In genomic region chr2:5981241-5982055, GRCh38 we compare ENCODE assay signal across 10 cellular contexts.
DNase-seq lines count a peak whose midpoint lies in the region; TF ChIP-seq lines count a peak whose summit lies in the region.
"Had no signal": no experiment of that assay in that cellular context is flagged by ENCODE, and none has a peak within 500 bp of the region (broad histone marks: within the 10 kb centered on the region; RNA-seq: fewer than 3 reads in every experiment).

No MANE protein-coding gene starts in this region.

- H3K27me3 Mint-ChIP-seq in nephron progenitor cell (ENCODE audit: low read depth, poor library complexity) = peaks cover 9% of the 10 kb centered on the region

- TF ChIP-seq CTCF in choroid plexus epithelial cell (conservative IDR thresholded peaks at IDR 0.05; ENCODE audit: low read depth, low read length) (no peak), nephron progenitor cell (IDR thresholded peaks at IDR 0.05) (no peak)

- no peak overlapping the region for H3K27ac ChIP-seq in BLaER1 treated with 17β-estradiol and CSF1 and Interleukin-3, amounts not matched to agents 10 nM and 100 nM

- H3K4me2 ChIP-seq in BLaER1 treated with 17β-estradiol and CSF1 and Interleukin-3, amounts not matched to agents 10 nM and 100 nM = peak overlapping the region; percentile 49 to 77 (median 61)

- H4K20me1 ChIP-seq in BLaER1 treated with 17β-estradiol and CSF1 and Interleukin-3, amounts not matched to agents 10 nM and 100 nM = no peaks in the 10 kb centered on the region; a peak in 1 of 22 replicates

- peak; percentile 41 for DNase-seq in NCI-H187 treated with DMSO at 0.1 percent for 48 hours (lab: John Stamatoyannopoulos, UW)
- DNase-seq in choroid plexus epithelial cell (ENCODE audit: low read depth) = peak; percentile 6
- peak; percentile 56 for DNase-seq in nephron progenitor cell
- DNase-seq in GDM1 (lab: John Stamatoyannopoulos, UW) = no peak
- DNase-seq in HT-29 (ENCODE audit: low spot score) = no peak
- no peak for DNase-seq in activated gamma-delta T cell (lab: John Stamatoyannopoulos, UW)
- no peak for DNase-seq in stimulated activated CD4-positive, alpha-beta T cell treated with anti-CD3 and anti-CD28 coated beads, Interleukin-4, amount 100 ng/mL, for 1 hour
- DNase-seq: NCI-H2081 treated with DMSO at 0.1 percent for 48 hours; stimulated activated CD4-positive, alpha-beta T cell treated with anti-CD3 and anti-CD28 coated beads, Interleukin-4, amount 100 ng/mL, for 4 hours had no signal

- peak overlapping the region; percentile 98 for H3K27ac Mint-ChIP-seq in nephron progenitor cell

- H3K4me1 ChIP-seq in BLaER1 treated with 17β-estradiol and CSF1 and Interleukin-3, amounts not matched to agents 10 nM and 100 nM = peaks cover 0 to 12% (median 8%) of the 10 kb centered on the region in 10 experiments; a peak in 10 of 20 replicates

- no peaks in the 10 kb centered on the region for H3K9me3 Mint-ChIP-seq in nephron progenitor cell

- no peaks in the 10 kb centered on the region for H3K36me3 ChIP-seq in BLaER1 treated with 17β-estradiol and CSF1 and Interleukin-3, amounts not matched to agents 10 nM and 100 nM

- H3K9me3 ChIP-seq in BLaER1 treated with 17β-estradiol and CSF1 and Interleukin-3, amounts not matched to agents 10 nM and 100 nM (replicated peaks in 1 of 11) = no peaks in the 10 kb centered on the region

- peaks cover 0 to 12% (median 4%) of the 10 kb centered on the region in 11 experiments; a peak in 6 of 22 replicates for H3K27me3 ChIP-seq in BLaER1 treated with 17β-estradiol and CSF1 and Interleukin-3, amounts not matched to agents 10 nM and 100 nM

- peak overlapping the region in 6 of 10 experiments; percentile 7 to 32 (median 22); a peak in 5 of 20 replicates for H3K4me3 ChIP-seq in BLaER1 treated with 17β-estradiol and CSF1 and Interleukin-3, amounts not matched to agents 10 nM and 100 nM
- no peak overlapping the region for H3K4me3 ChIP-seq in choroid plexus epithelial cell (ENCODE audit: low read depth, low read length)

- peak overlapping the region in 4 of 11 experiments; percentile 10 to 50 (median 22); a peak in 4 of 22 replicates for H3K9ac ChIP-seq in BLaER1 treated with 17β-estradiol and CSF1 and Interleukin-3, amounts not matched to agents 10 nM and 100 nM

- peaks cover 85% of the 10 kb centered on the region for H3K4me1 Mint-ChIP-seq in nephron progenitor cell

- no peaks in the 10 kb centered on the region for H3K36me3 Mint-ChIP-seq in nephron progenitor cell (ENCODE audit: low read depth)

- peak overlapping the region; percentile 73 for H3K4me3 Mint-ChIP-seq in nephron progenitor cell

Comparison
In these comparisons a context has a peak if more than half of its experiments do, and no peak if none do; other contexts are left out.
1. DNase-seq: peak in NCI-H187 treated with DMSO at 0.1 percent for 48 hours (single experiment), choroid plexus epithelial cell (single experiment) and nephron progenitor cell (single experiment); none in GDM1 (single experiment), HT-29 (single experiment), activated gamma-delta T cell (single experiment) and stimulated activated CD4-positive, alpha-beta T cell treated with anti-CD3 and anti-CD28 coated beads, Interleukin-4, amount 100 ng/mL, for 1 hour (single experiment).